Comparison of ENCODE assay signal across 1 cellular context in genomic region chr5:141338538-141339306, GRCh38.
TF ChIP-seq lines count a peak whose summit lies in the region.

TSS of gene PCDHGA2 (plus strand) at chr5:141338760.

TF ChIP-seq in HEK293, 187 proteins besides CTCF, POLR2A, EP300 and RAD21 (continued from another document):
- TF ChIP-seq ZBTB10 (tag by site-specific recombination; IDR thresholded peaks at IDR 0.05) = no peak
- peak; percentile 57; the same call in 1 of the 2 replicates for TF ChIP-seq ZNF2 (tag by site-specific recombination; IDR thresholded peaks at IDR 0.05)
- TF ChIP-seq, protein P1, sequence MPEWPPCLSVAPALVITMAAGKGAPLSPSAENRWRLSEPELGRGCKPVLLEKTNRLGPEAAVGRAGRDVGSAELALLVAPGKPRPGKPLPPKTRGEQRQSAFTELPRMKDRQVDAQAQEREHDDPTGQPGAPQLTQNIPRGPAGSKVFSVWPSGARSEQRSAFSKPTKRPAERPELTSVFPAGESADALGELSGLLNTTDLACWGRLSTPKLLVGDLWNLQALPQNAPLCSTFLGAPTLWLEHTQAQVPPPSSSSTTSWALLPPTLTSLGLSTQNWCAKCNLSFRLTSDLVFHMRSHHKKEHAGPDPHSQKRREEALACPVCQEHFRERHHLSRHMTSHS (tag by site-specific recombination; IDR thresholded peaks at IDR 0.05) = no peak
- TF ChIP-seq ZNF19 (tag by site-specific recombination; IDR thresholded peaks at IDR 0.05; ENCODE audit: low read depth) = no peak
- no peak for TF ChIP-seq BCL11B (tag by site-specific recombination; IDR thresholded peaks at IDR 0.05; ENCODE audit: low read depth)
- TF ChIP-seq ZNF514 (tag by site-specific recombination; IDR thresholded peaks at IDR 0.05) = no peak
